In the genomic region with DNA sequence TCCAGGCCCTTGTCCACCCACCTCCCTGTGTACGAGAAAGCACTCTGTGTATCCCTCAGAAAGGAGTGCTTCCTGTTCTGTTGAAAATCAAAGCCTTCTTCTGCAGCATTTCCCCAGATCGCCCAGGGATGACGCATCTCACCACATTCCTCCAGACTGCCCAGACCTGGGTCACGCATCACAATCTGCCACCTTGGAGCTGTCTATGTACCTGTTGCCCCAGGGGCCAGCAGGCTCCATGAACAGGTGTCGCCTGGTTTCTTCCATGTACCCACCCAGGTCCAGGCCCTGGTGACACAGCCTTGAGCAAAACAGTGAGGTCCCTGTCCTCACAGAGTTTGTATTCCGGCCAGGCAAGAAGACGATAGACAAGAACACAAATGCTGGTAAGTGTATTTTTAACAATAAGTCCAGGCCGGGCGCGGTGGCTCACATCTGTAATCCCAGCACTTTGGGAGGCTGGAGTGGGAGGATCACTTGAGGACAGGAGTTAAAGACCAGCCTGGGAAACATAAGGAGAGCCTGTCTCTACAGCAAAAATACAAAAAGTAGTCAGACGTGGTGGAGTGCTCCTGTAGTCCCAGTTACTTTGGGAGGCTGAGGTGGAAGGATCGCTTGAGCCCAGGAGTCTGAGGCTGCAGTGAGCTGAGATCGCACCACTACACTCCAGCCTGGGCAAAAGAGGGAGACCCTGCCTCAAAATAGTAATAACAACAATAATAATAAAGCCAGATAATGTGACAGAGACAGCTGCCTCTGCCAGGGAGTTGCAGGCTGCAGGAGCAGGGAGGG, we compare ENCODE assay signal across 12 cellular contexts. TPM values are rescaled to one million over a fixed set of nuclear protein-coding genes. Genes with fewer than 3 reads are reported as not detected.
DNase-seq lines count a peak whose midpoint lies in the region; ATAC-seq, FAIRE-seq and TF ChIP-seq lines count a peak whose summit lies in the region.
"Had no signal": no experiment of that assay in that cellular context is flagged by ENCODE, and none has a peak within 500 bp of the region (broad histone marks: within the 10 kb centered on the region; RNA-seq: fewer than 3 reads in every experiment).

No MANE protein-coding gene starts in this region.

- H3K23ac ChIP-seq in H9 (ENCODE audit: insufficient read length, low read depth, low read length), result no peak overlapping the region

- no peak for FAIRE-seq in keratinocyte (lab: Jason Lieb, UNC)

- H3K9ac ChIP-seq in H9 (ENCODE audit: extremely low read depth, insufficient read length, low read length) (no peak overlapping the region), keratinocyte (ENCODE audit: control insufficient read depth, extremely low read depth, insufficient read depth, low read length) (no peak overlapping the region), smooth muscle cell (ENCODE audit: low read depth) (no peak overlapping the region)

- peaks cover 3% of the 10 kb centered on the region; the same call in 1 of the 2 replicates for H3K4me1 ChIP-seq in H9 (ENCODE audit: insufficient read depth, low read length)
- peaks cover 16% of the 10 kb centered on the region for H3K4me1 ChIP-seq in keratinocyte (ENCODE audit: control insufficient read depth, extremely low read depth, insufficient read depth, low read length)
- H3K4me1 ChIP-seq in smooth muscle cell (ENCODE audit: low read depth), result peaks cover 8% of the 10 kb centered on the region
- H3K4me1 ChIP-seq: ascending aorta had no signal

- peaks cover 17% of the 10 kb centered on the region for H3K27me3 Mint-ChIP-seq in H9 (ENCODE audit: low read depth)

- no peak overlapping the region for H3K18ac ChIP-seq in H9 (ENCODE audit: insufficient read length, low read depth, low read length)

- H3K36me3 Mint-ChIP-seq in H9 (ENCODE audit: insufficient read depth in 1 of 3, low read depth in 3 of 3), result no peaks in the 10 kb centered on the region

- H3K4me3 Mint-ChIP-seq in H9, result no peak overlapping the region; a peak in 1 of 5 replicates
- H3K4me3 Mint-ChIP-seq: activated CD4-positive, alpha-beta T cell treated with anti-CD3 and anti-CD28 coated beads, Interleukin-2, amount 10 ng/mL, durations not matched to agents 24 days and 14 days had no signal

- H2BK120ac ChIP-seq in H9 (ENCODE audit: low read depth, low read length, poor library complexity, severe bottlenecking), result no peak overlapping the region

- peaks cover 29 to 41% of the 10 kb centered on the region in 2 experiments for H3K4me1 Mint-ChIP-seq in H9

- H2BK15ac ChIP-seq in H9 (ENCODE audit: low read depth, low read length), result no peak overlapping the region

- DNase-seq in H9 (no peak), keratinocyte (ENCODE audit: low read depth, low spot score) (no peak), smooth muscle cell (lab: John Stamatoyannopoulos, UW; ENCODE audit: unreplicated experiment) (no peak), germinal center (ENCODE audit: low spot score) (no peak), T-helper 9 cell (no peak)
- DNase-seq: activated CD4-positive, alpha-beta T cell treated with anti-CD3 and anti-CD28 coated beads, Interleukin-2, amount 10 ng/mL, durations not matched to agents 24 days and 14 days; dorsolateral prefrontal cortex; Karpas-422; NCI-H526 treated with DMSO at 0.1 percent for 48 hours had no signal

- H3K79me2 ChIP-seq in H9 (ENCODE audit: insufficient read depth, low read length) (no peaks in the 10 kb centered on the region), keratinocyte (ENCODE audit: control insufficient read depth, insufficient read depth, low read length) (no peaks in the 10 kb centered on the region), smooth muscle cell (ENCODE audit: low read depth) (no peaks in the 10 kb centered on the region)

- H3K9me3 Mint-ChIP-seq in H9, result no peaks in the 10 kb centered on the region
- H3K9me3 Mint-ChIP-seq: activated CD4-positive, alpha-beta T cell treated with anti-CD3 and anti-CD28 coated beads, Interleukin-2, amount 10 ng/mL, durations not matched to agents 24 days and 14 days had no signal

- H3K9me3 ChIP-seq in H9 (ENCODE audit: control insufficient read depth, low read depth, low read length), result no peaks in the 10 kb centered on the region
- H3K9me3 ChIP-seq in keratinocyte (ENCODE audit: control insufficient read depth, low read depth, low read length), result no peaks in the 10 kb centered on the region
- no peaks in the 10 kb centered on the region for H3K9me3 ChIP-seq in smooth muscle cell (replicated peaks; ENCODE audit: low read depth)
- H3K9me3 ChIP-seq: ascending aorta had no signal

- no peak overlapping the region for H3K4ac ChIP-seq in H9 (ENCODE audit: low read depth, low read length)

- peak overlapping the region; percentile 76 to 96 (median 77); a peak in 4 of 7 replicates for H3K27ac Mint-ChIP-seq in H9
- H3K27ac Mint-ChIP-seq: activated CD4-positive, alpha-beta T cell treated with anti-CD3 and anti-CD28 coated beads, Interleukin-2, amount 10 ng/mL, durations not matched to agents 24 days and 14 days had no signal

- TF ChIP-seq CTCF in H9 (conservative IDR thresholded peaks at IDR 0.05), result no peak
- TF ChIP-seq CTCF in VCaP (conservative IDR thresholded peaks at IDR 0.05), result no peak
- TF ChIP-seq CTCF in keratinocyte (optimal IDR thresholded peaks at IDR 0.05 in 1 of 3, IDR thresholded peaks at IDR 0.05 in 1 of 3, conservative IDR thresholded peaks at IDR 0.05 in 1 of 3; ENCODE audit: extremely low read depth in 1 of 3, insufficient read depth in 2 of 3, low read length in 3 of 3), result no peak
- no peak for TF ChIP-seq CTCF in smooth muscle cell (IDR thresholded peaks at IDR 0.05; ENCODE audit: borderline replicate concordance, insufficient read depth, poor library complexity, severe bottlenecking)

- H3K27ac ChIP-seq in H9 (ENCODE audit: insufficient read length, low read depth, low read length) (no peak overlapping the region), VCaP (peak overlapping the region; percentile 56), keratinocyte (ENCODE audit: control insufficient read depth, insufficient read depth, low read length) (no peak overlapping the region), smooth muscle cell (ENCODE audit: low read depth) (peak overlapping the region; percentile 35)
- H3K27ac ChIP-seq: ascending aorta, dorsolateral prefrontal cortex had no signal

- H4K91ac ChIP-seq in H9 (ENCODE audit: insufficient read length, low read depth, low read length), result no peak overlapping the region

- ATAC-seq in GM21786 (IDR thresholded peaks at IDR 0.05; ENCODE audit: unreplicated experiment), result no peak

- H2BK20ac ChIP-seq in H9 (ENCODE audit: low read depth, low read length, poor library complexity, severe bottlenecking), result no peak overlapping the region

- no peaks in the 10 kb centered on the region for H3K9me1 ChIP-seq in keratinocyte (ENCODE audit: control insufficient read depth, extremely low read depth, insufficient read depth, low read length)

- dilution Hi-C loops in keratinocyte (cut with MboI; ENCODE audit: extremely low pct_ligation_motif_present, low sequenced_read_pairs), result no loop called here

- WGBS in H9 (ENCODE audit: extremely low coverage, insufficient read length, low lambda C conversion rate), result no CpG with 5 or more reads among the region's 13 CpGs
- WGBS in smooth muscle cell (ENCODE audit: low lambda C conversion rate), result 84% methylated on average over 13 of the region's 13 CpGs

- no peak overlapping the region for H3T11ph ChIP-seq in H9 (ENCODE audit: low read length)

- H3K56ac ChIP-seq in H9 (ENCODE audit: insufficient read length, low read depth, low read length), result no peak overlapping the region

- no peaks in the 10 kb centered on the region for H3F3A ChIP-seq in smooth muscle cell (ENCODE audit: low read depth)

- no peaks in the 10 kb centered on the region for H4K20me1 ChIP-seq in H9 (ENCODE audit: control insufficient read depth, insufficient read depth, insufficient read length)
- no peaks in the 10 kb centered on the region for H4K20me1 ChIP-seq in keratinocyte (ENCODE audit: control insufficient read depth, extremely low read depth, insufficient read depth, low read length)
- H4K20me1 ChIP-seq in smooth muscle cell (ENCODE audit: low read depth), result no peaks in the 10 kb centered on the region

- no peak overlapping the region for H2BK12ac ChIP-seq in H9 (ENCODE audit: insufficient read length, low read depth, low read length)

- H2AK5ac ChIP-seq in H9 (ENCODE audit: insufficient read length, low read length), result no peak overlapping the region

- H3K4me2 ChIP-seq in H9 (ENCODE audit: insufficient read depth, insufficient read length, low read length) (no peak overlapping the region), keratinocyte (ENCODE audit: control insufficient read depth, extremely low read depth, insufficient read depth, low read depth, low read length) (no peak overlapping the region), smooth muscle cell (no peak overlapping the region)

- H3K79me1 ChIP-seq in H9 (ENCODE audit: insufficient read depth, low read depth, low read length, poor library complexity, severe bottlenecking), result no peaks in the 10 kb centered on the region

- H3K36me3 ChIP-seq in keratinocyte (ENCODE audit: control insufficient read depth in 2 of 2, extremely low read depth in 1 of 2, insufficient read depth in 2 of 2, low read length in 2 of 2) (no peaks in the 10 kb centered on the region), smooth muscle cell (ENCODE audit: low read depth) (no peaks in the 10 kb centered on the region)
- H3K36me3 ChIP-seq: ascending aorta had no signal

- H2BK5ac ChIP-seq in H9 (ENCODE audit: insufficient read length, low read length), result no peak overlapping the region

- no peak overlapping the region for H4K5ac ChIP-seq in H9 (ENCODE audit: insufficient read length, low read depth, low read length)

- H3K23me2 ChIP-seq in H9 (ENCODE audit: insufficient read length, low read depth, low read length, poor library complexity, severe bottlenecking), result no peaks in the 10 kb centered on the region

- H4K8ac ChIP-seq in H9 (replicated peaks; ENCODE audit: insufficient read length, low read depth, low read length), result no peak overlapping the region

- H2AFZ ChIP-seq in H9 (ENCODE audit: low read length), result no peak overlapping the region
- peak overlapping the region; percentile 91 for H2AFZ ChIP-seq in keratinocyte (ENCODE audit: control insufficient read depth, low read length)
- no peak overlapping the region for H2AFZ ChIP-seq in smooth muscle cell (ENCODE audit: low read depth)

- H3K14ac ChIP-seq in H9 (ENCODE audit: insufficient read depth, low read length), result no peak overlapping the region; the same call in 1 of the 2 replicates

- H3K4me3 ChIP-seq in keratinocyte (ENCODE audit: control insufficient read depth in 2 of 3, extremely low read depth in 1 of 3, insufficient read depth in 2 of 3, low read depth in 1 of 3, low read length in 3 of 3) (no peak overlapping the region), smooth muscle cell (no peak overlapping the region)
- H3K4me3 ChIP-seq: ascending aorta, dorsolateral prefrontal cortex had no signal

- H3K27me3 ChIP-seq in H9 (ENCODE audit: insufficient read depth, low read length) (no peaks in the 10 kb centered on the region), keratinocyte (ENCODE audit: control insufficient read depth, extremely low read depth, insufficient read depth, low read length) (no peaks in the 10 kb centered on the region), smooth muscle cell (ENCODE audit: low read depth) (no peaks in the 10 kb centered on the region)
- H3K27me3 ChIP-seq: ascending aorta, dorsolateral prefrontal cortex had no signal

RNA-seq across cellular contexts. Expression of gene PPP1R13B, which starts 6.8 kb away (rescaled TPM):
- 6.0 and 8.5 TPM in 2 replicates for total RNA-seq in H9 (2021)
- polyA plus RNA-seq in keratinocyte, result 5.8 to 7.7 TPM (median 6.6 TPM) in 3 replicates
- polyA plus RNA-seq in keratinocyte (2011; ENCODE audit: low read depth), result 38.4 TPM
- polyA plus RNA-seq in keratinocyte (2011; cell fraction: cytosol; rRNA removed), result 5.1 and 5.3 TPM in 2 replicates
- 22.3 and 26.6 TPM in 2 replicates for polyA plus RNA-seq in keratinocyte (2011; cell fraction: nucleus; rRNA removed)
- 7.5 and 13.0 TPM in 2 replicates for polyA plus RNA-seq in keratinocyte (2012; ENCODE audit: low replicate concordance)
- polyA minus RNA-seq in keratinocyte, result 16.2 to 31.2 TPM (median 24.2 TPM) in 3 replicates
- polyA minus RNA-seq in keratinocyte (2011; cell fraction: cytosol; rRNA and poly(A)+ RNA removed), result 5.0 TPM
- polyA minus RNA-seq in keratinocyte (2011; cell fraction: nucleus; rRNA and poly(A)+ RNA removed), result 15.7 and 23.7 TPM in 2 replicates
- total RNA-seq in smooth muscle cell, result 2.1 and 4.3 TPM in 2 replicates
- polyA plus RNA-seq in smooth muscle cell, result 2.3 and 7.1 TPM in 2 replicates

Comparison
In these comparisons a context has a peak if more than half of its experiments do, and no peak if none do; other contexts are left out.
1. H3K27ac ChIP-seq: peak in VCaP (single experiment) and smooth muscle cell (single experiment); none in H9 (single experiment) and keratinocyte (single experiment).